In genomic region chr15:77819841-77820728, GRCh38 we compare ENCODE assay signal across 8 cellular contexts.
DNase-seq lines count a peak whose midpoint lies in the region; ATAC-seq and TF ChIP-seq lines count a peak whose summit lies in the region.

No MANE protein-coding gene starts in this region.

- H3K4me3 ChIP-seq in SK-N-SH (ENCODE audit: low read depth in 2 of 2, low read length in 1 of 2) (peak overlapping the region; percentile 32 to 41; a peak in 3 of 4 replicates), hepatocyte (peak overlapping the region; percentile 36), stomach (peak overlapping the region; percentile 39 to 51 (median 43))

- ATAC-seq in activated naive CD4-positive, alpha-beta T cell treated with anti-CD3 and anti-CD28 coated beads, Interleukin-2, amount 50 U/mL, for 72 hours, result peak; percentile 19 to 29
- ATAC-seq in GM21390 (IDR thresholded peaks at IDR 0.05; ENCODE audit: unreplicated experiment), result no peak

- no peaks in the 10 kb centered on the region for H3K36me3 Mint-ChIP-seq in activated naive CD4-positive, alpha-beta T cell treated with anti-CD3 and anti-CD28 coated beads, Interleukin-2, amount 50 U/mL, for 72 hours

- TF ChIP-seq RAD21 in SK-N-SH (IDR thresholded peaks at IDR 0.05; ENCODE audit: low read length), result peak; percentile 51

- no peak overlapping the region for H3K9ac ChIP-seq in SK-N-SH

- no peaks in the 10 kb centered on the region for H3K9me3 ChIP-seq in SK-N-SH
- H3K9me3 ChIP-seq in hepatocyte (ENCODE audit: low read depth), result no peaks in the 10 kb centered on the region
- H3K9me3 ChIP-seq in stomach, result no peaks in the 10 kb centered on the region

- H3K4me2 ChIP-seq in SK-N-SH (peak overlapping the region; percentile 28; the same call in 1 of the 2 replicates), hepatocyte (peak overlapping the region; percentile 89)

- H3K27me3 ChIP-seq in SK-N-SH (ENCODE audit: insufficient read depth) (peaks cover 38% of the 10 kb centered on the region), hepatocyte (peaks cover 40% of the 10 kb centered on the region), stomach (peaks cover 9 to 81% (median 61%) of the 10 kb centered on the region in 3 donors)

- H3K9me2 ChIP-seq in SK-N-SH (no peaks in the 10 kb centered on the region), hepatocyte (replicated peaks; ENCODE audit: insufficient read depth) (no peaks in the 10 kb centered on the region)

- under 1% methylated on average over 49 of the region's 91 CpGs for WGBS in SK-N-SH (ENCODE audit: low lambda C conversion rate)
- WGBS in hepatocyte (ENCODE audit: low lambda C conversion rate, missing lambda C conversion rate), result 3% methylated on average over 43 of the region's 91 CpGs
- 1 to 2% (median 2%) methylated on average over 24 to 91 of the region's 91 CpGs for WGBS in stomach, 5 donors

- H3K79me2 ChIP-seq in SK-N-SH (ENCODE audit: insufficient read depth) (no peaks in the 10 kb centered on the region), hepatocyte (no peaks in the 10 kb centered on the region)

- no peak for DNase-seq in activated naive CD4-positive, alpha-beta T cell treated with anti-CD3 and anti-CD28 coated beads, Interleukin-2, amount 50 U/mL, for 72 hours (ENCODE audit: low spot score in 2 of 2)
- no peak for DNase-seq in activated naive CD4-positive, alpha-beta T cell treated with Interleukin-2 at 50 U/mL for 16 hours
- DNase-seq in SK-N-SH (peak; percentile 81), hepatocyte (ENCODE audit: low spot score) (peak; percentile 71), stomach (no peak), NCI-H187 (lab: John Stamatoyannopoulos, UW) (no peak), H4 (ENCODE audit: low spot score) (no peak)

- no peaks in the 10 kb centered on the region for H3K36me3 ChIP-seq in SK-N-SH (replicated peaks in 1 of 2; ENCODE audit: control insufficient read depth in 1 of 2, insufficient read depth in 2 of 2, low read length in 1 of 2)
- no peaks in the 10 kb centered on the region for H3K36me3 ChIP-seq in hepatocyte (replicated peaks; ENCODE audit: insufficient read depth, low read depth)
- H3K36me3 ChIP-seq in stomach, result no peaks in the 10 kb centered on the region

- CTCF ChIA-PET in SK-N-SH (lab: Yijun Ruan, JAX), result interaction anchor here (0.6 to 14.9 kb wide), 36 partner anchors 9 to 701 kb away, joined by 3 to 458 read pairs (median 8); partner anchors contain the start of gene LINGO1

- H2AFZ ChIP-seq in SK-N-SH (ENCODE audit: low read depth), result no peak overlapping the region
- peak overlapping the region; percentile 45 for H2AFZ ChIP-seq in hepatocyte

- TF ChIP-seq CTCF in SK-N-SH (IDR thresholded peaks at IDR 0.05) (peak; percentile 32; the same call in 1 of the 2 replicates), hepatocyte (IDR thresholded peaks at IDR 0.05; ENCODE audit: poor library complexity) (peak; percentile 41), stomach (IDR thresholded peaks at IDR 0.05) (no peak)

- TF ChIP-seq POLR2A in stomach (IDR thresholded peaks at IDR 0.05), result no peak

- intact Hi-C loops in stomach (cut with DNase I; ENCODE audit: low total_unique reads), result no loop called here

- no peak overlapping the region for H3K27ac ChIP-seq in SK-N-SH (ENCODE audit: low read depth in 2 of 2, low read length in 1 of 2)
- H3K27ac ChIP-seq in hepatocyte, result no peak overlapping the region
- no peak overlapping the region for H3K27ac ChIP-seq in stomach

- no peak overlapping the region for H3K27ac Mint-ChIP-seq in activated naive CD4-positive, alpha-beta T cell treated with anti-CD3 and anti-CD28 coated beads, Interleukin-2, amount 50 U/mL, for 72 hours

- POLR2A ChIA-PET in SK-N-SH (lab: Yijun Ruan, JAX), result no interaction called here

- no peaks in the 10 kb centered on the region for H3K9me3 Mint-ChIP-seq in activated naive CD4-positive, alpha-beta T cell treated with anti-CD3 and anti-CD28 coated beads, Interleukin-2, amount 50 U/mL, for 72 hours

- H4K20me1 ChIP-seq in SK-N-SH (ENCODE audit: insufficient read depth) (0 out of 2 replicates have a peak, but pooled peaks cover 5% of the 10 kb centered on the region), hepatocyte (ENCODE audit: insufficient read depth, poor library complexity, severe bottlenecking) (no peaks in the 10 kb centered on the region)

- TF ChIP-seq EP300 in SK-N-SH (IDR thresholded peaks at IDR 0.05; ENCODE audit: borderline replicate concordance in 1 of 2, low read depth in 1 of 2, low read length in 1 of 2) (no peak), stomach (IDR thresholded peaks at IDR 0.05) (no peak)

- H3K4me1 ChIP-seq in SK-N-SH (ENCODE audit: control insufficient read depth in 1 of 2, insufficient read depth in 2 of 2, low read depth in 1 of 2, low read length in 1 of 2) (peaks cover 0 to 15% of the 10 kb centered on the region in 2 experiments; a peak in 1 of 4 replicates), hepatocyte (ENCODE audit: insufficient read depth) (peaks cover 6% of the 10 kb centered on the region), stomach (peaks cover 17 to 31% (median 21%) of the 10 kb centered on the region in 4 donors)

- peaks cover 4% of the 10 kb centered on the region for H3F3A ChIP-seq in SK-N-SH (replicated peaks; ENCODE audit: insufficient read depth)

TF ChIP-seq in SK-N-SH, 30 proteins besides CTCF, POLR2A, EP300 and RAD21:
- TF ChIP-seq IRF3 (IDR thresholded peaks at IDR 0.05; ENCODE audit: low read depth, low read length) (no peak), FOXJ3 (CRISPR knock-in tag; IDR thresholded peaks at IDR 0.05) (no peak), SMC3 (IDR thresholded peaks at IDR 0.05; ENCODE audit: low read depth, low read length) (0 out of 2 replicates have a peak, but pooled peaks have one; percentile 8), ZBTB33 (IDR thresholded peaks at IDR 0.05; ENCODE audit: borderline replicate concordance, low read depth) (no peak), EZH2phosphoT487 (IDR thresholded peaks at IDR 0.05; ENCODE audit: borderline replicate concordance, low read depth) (0 out of 2 replicates have a peak, but pooled peaks have one; percentile 73)

Comparison
In these comparisons a context has a peak if more than half of its experiments do, and no peak if none do; other contexts are left out.
1. DNase-seq: peak in SK-N-SH (single experiment) and hepatocyte (single experiment); none in activated naive CD4-positive, alpha-beta T cell treated with anti-CD3 and anti-CD28 coated beads, Interleukin-2, amount 50 U/mL, for 72 hours (0 of 2), activated naive CD4-positive, alpha-beta T cell treated with Interleukin-2 at 50 U/mL for 16 hours (single experiment), stomach (single experiment), NCI-H187 (0 of 2) and H4 (single experiment).
2. CTCF ChIP-seq: peak in SK-N-SH (single experiment) and hepatocyte (single experiment); none in stomach (0 of 7).
3. Peak in every context shown above with its lines, with median percentiles within 50 percentile points of each other: H3K4me3 ChIP-seq.